Comparison of ENCODE assay signal across 10 cellular contexts in genomic region chr2:236178921-236179652, GRCh38. TPM values are rescaled to one million over a fixed set of nuclear protein-coding genes. Genes with fewer than 3 reads are reported as not detected.
DNase-seq lines count a peak whose midpoint lies in the region; TF ChIP-seq lines count a peak whose summit lies in the region.
"Had no signal": no experiment of that assay in that cellular context is flagged by ENCODE, and none has a peak within 500 bp of the region (broad histone marks: within the 10 kb centered on the region; RNA-seq: fewer than 3 reads in every experiment).

No MANE protein-coding gene starts in this region.

- H3K27ac ChIP-seq in VCaP (peak overlapping the region; percentile 42; the same call in 1 of the 2 replicates), adrenal gland (no peak overlapping the region)
- H3K27ac ChIP-seq: HL-60 had no signal

- peaks cover 61% of the 10 kb centered on the region for H3K27me3 ChIP-seq in adrenal gland

- peak; percentile 25 for DNase-seq in A172 (ENCODE audit: low spot score)
- DNase-seq in ELF-1 (ENCODE audit: low read depth, low spot score) = peak; percentile 44
- DNase-seq in adrenal gland = no peak
- DNase-seq in activated naive CD4-positive, alpha-beta T cell treated with anti-CD3 and anti-CD28 coated beads, Interleukin-2, amount 50 U/mL, for 16 hours = no peak
- no peak for DNase-seq in erythroblast (lab: John Stamatoyannopoulos, UW)
- no peak for DNase-seq in activated naive CD4-positive, alpha-beta T cell treated with Interleukin-2 at 50 U/mL for 16 hours

- TF ChIP-seq CTCF in VCaP (conservative IDR thresholded peaks at IDR 0.05) (no peak), adrenal gland (IDR thresholded peaks at IDR 0.05) (no peak)

- H3K36me3 ChIP-seq in adrenal gland (replicated peaks in 1 of 2) = no peaks in the 10 kb centered on the region

- TF ChIP-seq POLR2A in adrenal gland (IDR thresholded peaks at IDR 0.05) (no peak), erythroblast (IDR thresholded peaks at IDR 0.05; ENCODE audit: low read length) (no peak)

- H3K4me3 ChIP-seq in iPS-18c (ENCODE audit: insufficient read depth, low read depth, low read length) = peak overlapping the region; percentile 47; the same call in 1 of the 2 replicates
- H3K4me3 ChIP-seq in adrenal gland = peak overlapping the region in 1 of 4 donors; percentile 1

- intact Hi-C loops in adrenal gland (cut with DNase I) = loop anchor here in 1 of 2 donors (5.0 kb wide), 1 partner anchor 402 kb away; no protein-coding TSS in a partner anchor

- H3K4me1 ChIP-seq in adrenal gland (replicated peaks in 1 of 2) = peaks cover 5 to 17% of the 10 kb centered on the region in 2 donors

- 5 to 7% (median 6%) methylated on average over 35 to 38 of the region's 38 CpGs for WGBS in adrenal gland, 4 donors

- H3K9me3 ChIP-seq in iPS-18c (ENCODE audit: control insufficient read depth, insufficient read depth, low read length) = no peaks in the 10 kb centered on the region
- no peaks in the 10 kb centered on the region for H3K9me3 ChIP-seq in adrenal gland (replicated peaks in 1 of 3)

RNA-seq across cellular contexts. Expression of gene GBX2, which starts 10.9 kb away (rescaled TPM):
- total RNA-seq in A172 (2014; rRNA removed; shearing (Covaris generic)) = 6.2 and 6.4 TPM in 2 replicates
- not detected for total RNA-seq in adrenal gland
- polyA plus RNA-seq in adrenal gland = not detected
- total RNA-seq: myocyte had no signal

Comparison
In these comparisons a context has a peak if more than half of its experiments do, and no peak if none do; other contexts are left out.
1. DNase-seq: peak in A172 (single experiment) and ELF-1 (single experiment); none in adrenal gland (0 of 7), activated naive CD4-positive, alpha-beta T cell treated with anti-CD3 and anti-CD28 coated beads, Interleukin-2, amount 50 U/mL, for 16 hours (single experiment), erythroblast (0 of 2) and activated naive CD4-positive, alpha-beta T cell treated with Interleukin-2 at 50 U/mL for 16 hours (single experiment).